In the genomic region with DNA sequence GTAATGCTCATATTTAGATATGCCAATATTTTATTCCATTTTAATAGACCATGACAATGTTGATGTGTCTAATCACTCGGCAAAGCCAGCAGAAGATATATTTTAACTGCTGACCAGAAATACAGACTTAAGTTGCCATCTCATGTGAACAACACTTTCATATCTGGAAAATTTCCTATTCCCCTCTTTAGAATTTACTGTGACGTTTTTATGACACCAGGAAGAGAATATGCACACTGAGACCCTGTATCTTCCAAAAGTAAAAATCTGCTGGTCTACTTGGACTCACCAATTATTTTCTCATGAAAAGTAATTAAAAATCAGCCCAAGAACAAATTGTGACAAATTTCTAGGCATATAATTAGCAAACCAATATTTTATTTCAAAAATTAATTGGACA, we compare ENCODE assay signal across 10 cellular contexts. TPM values are rescaled to one million over a fixed set of nuclear protein-coding genes. Genes with fewer than 3 reads are reported as not detected.
DNase-seq lines count a peak whose midpoint lies in the region; ATAC-seq and TF ChIP-seq lines count a peak whose summit lies in the region.
"Had no signal": no experiment of that assay in that cellular context is flagged by ENCODE, and none has a peak within 500 bp of the region (broad histone marks: within the 10 kb centered on the region; RNA-seq: fewer than 3 reads in every experiment).

No MANE protein-coding gene starts in this region.

- H4K20me1 ChIP-seq in IMR-90 (ENCODE audit: insufficient read depth, low read length) = peaks cover 4% of the 10 kb centered on the region; the same call in 1 of the 2 replicates

- peaks cover 16 to 37% of the 10 kb centered on the region in 2 experiments for H3K79me1 ChIP-seq in IMR-90 (ENCODE audit: low read depth in 1 of 2, low read length in 2 of 2)

- no peak overlapping the region for H3K4ac ChIP-seq in IMR-90 (ENCODE audit: low read depth, low read length)

- H2AK5ac ChIP-seq in IMR-90 (ENCODE audit: low read depth, low read length) = no peak overlapping the region

- DNase-seq in AG09309 (ENCODE audit: low read depth) (no peak), IMR-90 (no peak), cardiac fibroblast (ENCODE audit: low read depth in 2 of 2) (no peak), foreskin melanocyte (no peak), occipital lobe (lab: John Stamatoyannopoulos, UW) (no peak), amygdala (lab: John Stamatoyannopoulos, UW) (no peak)
- DNase-seq: anterior cingulate cortex, NCI-H1436 had no signal

- WGBS in IMR-90 (ENCODE audit: extremely low coverage in 2 of 2, insufficient read length in 1 of 2), 2 experiments = no CpG with 5 or more reads among the region's 2 CpGs

- H2BK120ac ChIP-seq in IMR-90 (ENCODE audit: low read depth, low read length) = no peak overlapping the region

- H3K14ac ChIP-seq in IMR-90 (replicated peaks; ENCODE audit: low read depth, low read length) = no peak overlapping the region

- CTCF ChIA-PET in IMR-90 (lab: Yijun Ruan, JAX) = interaction anchor here (1.3 kb wide), 1 partner anchor 13 kb away, joined by 3 read pairs; no protein-coding TSS in a partner anchor

- no peak overlapping the region for H4K8ac ChIP-seq in IMR-90 (ENCODE audit: low read depth in 2 of 2, low read length in 2 of 2)

- ATAC-seq in IMR-90 (ENCODE audit: low read depth) (no peak), GM19351 (IDR thresholded peaks at IDR 0.05; ENCODE audit: unreplicated experiment) (no peak)

- H3K4me1 ChIP-seq in IMR-90 (ENCODE audit: control insufficient read depth, insufficient read depth, low read length) (peaks cover 2% of the 10 kb centered on the region; the same call in 1 of the 2 replicates), mucosa of stomach (ENCODE audit: control insufficient read depth, insufficient read depth, low read length) (peaks cover 8% of the 10 kb centered on the region)

- no peak overlapping the region for H3K56ac ChIP-seq in IMR-90 (ENCODE audit: extremely low read depth, insufficient read depth, low read length)

- H3K23ac ChIP-seq in IMR-90 (ENCODE audit: low read depth, low read length) = no peak overlapping the region

- H3K9ac ChIP-seq in IMR-90 (ENCODE audit: low read depth, low read length) = no peak overlapping the region
- H3K9ac ChIP-seq in mucosa of stomach (ENCODE audit: low read length) = peak overlapping the region; percentile 96

- H4K91ac ChIP-seq in IMR-90 (ENCODE audit: insufficient read depth, low read depth, low read length) = no peak overlapping the region

- TF ChIP-seq RAD21 in IMR-90 (IDR thresholded peaks at IDR 0.05; ENCODE audit: low read length) = no peak

- no peak overlapping the region for H2BK5ac ChIP-seq in IMR-90 (ENCODE audit: low read depth, low read length, poor library complexity, severe bottlenecking)

- TF ChIP-seq POLR2A in IMR-90 (IDR thresholded peaks at IDR 0.05; ENCODE audit: low read depth, low read length) = no peak

- H2AK9ac ChIP-seq in IMR-90 (replicated peaks; ENCODE audit: low read depth, low read length, poor library complexity) = no peak overlapping the region

- no peak overlapping the region for H2BK15ac ChIP-seq in IMR-90 (ENCODE audit: low read depth, low read length)

- POLR2A ChIA-PET in IMR-90 (lab: Charles Lee; ENCODE audit: unreplicated experiment) = no interaction called here

- H3K4me3 ChIP-seq in AG09309 (ENCODE audit: control insufficient read depth, low read depth, low read length) (peak overlapping the region; percentile 74), IMR-90 (ENCODE audit: insufficient read depth, low read depth, low read length) (0 out of 2 replicates have a peak overlapping the region, but pooled peaks have one; percentile 9), cardiac fibroblast (replicated peaks in 1 of 2; ENCODE audit: low read depth in 2 of 2, low read length in 2 of 2) (peak overlapping the region; percentile 92), mucosa of stomach (ENCODE audit: low read length) (no peak overlapping the region)

- H4K5ac ChIP-seq in IMR-90 (ENCODE audit: low read depth, low read length) = no peak overlapping the region

- H3K27ac ChIP-seq in IMR-90 (ENCODE audit: insufficient read depth, low read length) = no peak overlapping the region

- in situ Hi-C loops in IMR-90 (cut with MboI; ENCODE audit: low sequenced_read_pairs) = no loop called here

- dilution Hi-C loops in IMR-90 (cut with HindIII; ENCODE audit: low sequenced_read_pairs, unreplicated experiment) = no loop called here

- no peak overlapping the region for H2BK20ac ChIP-seq in IMR-90 (ENCODE audit: low read depth, low read length)

- no peak for TF ChIP-seq CTCF in AG09309 (IDR thresholded peaks at IDR 0.05; ENCODE audit: control insufficient read depth, insufficient read depth, low read depth, low read length, missing control alignments)
- TF ChIP-seq CTCF in IMR-90 (conservative IDR thresholded peaks at IDR 0.05; ENCODE audit: low read depth, low read length) = no peak
- TF ChIP-seq CTCF in cardiac fibroblast (IDR thresholded peaks at IDR 0.05; ENCODE audit: low read depth, low read length) = no peak

- H3K9me3 ChIP-seq in IMR-90 (ENCODE audit: control insufficient read depth, insufficient read depth, low read length) = no peaks in the 10 kb centered on the region
- no peaks in the 10 kb centered on the region for H3K9me3 ChIP-seq in mucosa of stomach (ENCODE audit: control insufficient read depth, low read length)

- H3K4me2 ChIP-seq in IMR-90 (ENCODE audit: low read depth, low read length) = peak overlapping the region; percentile 98

- no TSS peak for BruUV-seq in IMR-90 (replicated peaks; lab: Mats Ljungman, UMichigan)

- H3K9me1 ChIP-seq in IMR-90 (ENCODE audit: insufficient read depth, low read length) = no peaks in the 10 kb centered on the region; the same call in 1 of the 2 replicates

- H2AFZ ChIP-seq in IMR-90 (replicated peaks; ENCODE audit: low read length, poor library complexity) = no peak overlapping the region

- H3K36me3 ChIP-seq in IMR-90 (ENCODE audit: control insufficient read depth, insufficient read depth, low read length) (peaks cover 1% of the 10 kb centered on the region; the same call in 1 of the 2 replicates), mucosa of stomach (ENCODE audit: control insufficient read depth, insufficient read depth, low read length) (no peaks in the 10 kb centered on the region)

- H3K27me3 ChIP-seq in IMR-90 (ENCODE audit: control insufficient read depth, insufficient read depth, low read length) (no peaks in the 10 kb centered on the region), mucosa of stomach (ENCODE audit: control insufficient read depth, insufficient read depth, low read length) (no peaks in the 10 kb centered on the region)

- intact Hi-C loops in IMR-90 (cut with micrococcal nuclease) = loop anchor here (5.0 to 10.0 kb wide), 3 partner anchors 379 to 647 kb away; a partner anchor contains a TSS

- H3K18ac ChIP-seq in IMR-90 (ENCODE audit: low read depth, low read length) = no peak overlapping the region

TF ChIP-seq in IMR-90, 13 proteins besides CTCF, POLR2A, EP300 and RAD21:
- TF ChIP-seq CEBPB (IDR thresholded peaks at IDR 0.05; ENCODE audit: low read depth, low read length) = no peak
- TF ChIP-seq, protein P1, sequence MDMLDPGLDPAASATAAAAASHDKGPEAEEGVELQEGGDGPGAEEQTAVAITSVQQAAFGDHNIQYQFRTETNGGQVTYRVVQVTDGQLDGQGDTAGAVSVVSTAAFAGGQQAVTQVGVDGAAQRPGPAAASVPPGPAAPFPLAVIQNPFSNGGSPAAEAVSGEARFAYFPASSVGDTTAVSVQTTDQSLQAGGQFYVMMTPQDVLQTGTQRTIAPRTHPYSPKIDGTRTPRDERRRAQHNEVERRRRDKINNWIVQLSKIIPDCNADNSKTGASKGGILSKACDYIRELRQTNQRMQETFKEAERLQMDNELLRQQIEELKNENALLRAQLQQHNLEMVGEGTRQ (IDR thresholded peaks at IDR 0.05; ENCODE audit: low read depth, low read length) = no peak
- no peak for TF ChIP-seq MAZ (IDR thresholded peaks at IDR 0.05; ENCODE audit: borderline replicate concordance, low read depth, low read length)
- TF ChIP-seq RFX5 (IDR thresholded peaks at IDR 0.05; ENCODE audit: low read depth, low read length) = no peak
- TF ChIP-seq BHLHE40 (IDR thresholded peaks at IDR 0.05; ENCODE audit: low read depth, low read length) = no peak
- no peak for TF ChIP-seq SMC3 (IDR thresholded peaks at IDR 0.05; ENCODE audit: low read depth, low read length)
- TF ChIP-seq, protein P2, sequence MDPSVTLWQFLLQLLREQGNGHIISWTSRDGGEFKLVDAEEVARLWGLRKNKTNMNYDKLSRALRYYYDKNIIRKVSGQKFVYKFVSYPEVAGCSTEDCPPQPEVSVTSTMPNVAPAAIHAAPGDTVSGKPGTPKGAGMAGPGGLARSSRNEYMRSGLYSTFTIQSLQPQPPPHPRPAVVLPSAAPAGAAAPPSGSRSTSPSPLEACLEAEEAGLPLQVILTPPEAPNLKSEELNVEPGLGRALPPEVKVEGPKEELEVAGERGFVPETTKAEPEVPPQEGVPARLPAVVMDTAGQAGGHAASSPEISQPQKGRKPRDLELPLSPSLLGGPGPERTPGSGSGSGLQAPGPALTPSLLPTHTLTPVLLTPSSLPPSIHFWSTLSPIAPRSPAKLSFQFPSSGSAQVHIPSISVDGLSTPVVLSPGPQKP (IDR thresholded peaks at IDR 0.05; ENCODE audit: borderline replicate concordance, low read depth, low read length) = no peak
- no peak for TF ChIP-seq RCOR1 (IDR thresholded peaks at IDR 0.05; ENCODE audit: insufficient replicate concordance, low read length)
- TF ChIP-seq FOS (IDR thresholded peaks at IDR 0.05; ENCODE audit: low read depth, low read length) = no peak
- no peak for TF ChIP-seq MAFK (IDR thresholded peaks at IDR 0.05; ENCODE audit: low read depth, low read length)
- TF ChIP-seq NFE2L2 (IDR thresholded peaks at IDR 0.05; ENCODE audit: low read depth, low read length) = no peak
- TF ChIP-seq MXI1 (IDR thresholded peaks at IDR 0.05; ENCODE audit: borderline replicate concordance, low read depth, low read length) = no peak
- TF ChIP-seq CHD1 (IDR thresholded peaks at IDR 0.05; ENCODE audit: low read depth, low read length) = no peak

RNA-seq across cellular contexts. Expression of a gene that starts 2.1 kb away (rescaled TPM):
- 2.0 and 4.2 TPM in 2 replicates for total RNA-seq in IMR-90 (2012; rRNA removed)
- polyA plus RNA-seq in IMR-90 (2012; rRNA removed) = 13.2 and 13.4 TPM in 2 replicates
- 2.8 and 6.3 TPM in 2 replicates for polyA plus RNA-seq in IMR-90 (2012; cell fraction: cytosol; rRNA removed)
- 15.3 and 37.1 TPM in 2 replicates for polyA plus RNA-seq in IMR-90 (2012; cell fraction: nucleus; rRNA removed; ENCODE audit: low replicate concordance)
- total RNA-seq in occipital lobe = 33.1 TPM

RNA-seq across cellular contexts. Expression of a gene that starts 2.5 kb away (rescaled TPM):
- total RNA-seq in IMR-90 (2012; rRNA removed) = 3.0 and 5.6 TPM in 2 replicates
- 3.0 and 4.2 TPM in 2 replicates for polyA plus RNA-seq in IMR-90 (2012; rRNA removed)
- polyA plus RNA-seq in IMR-90 (2012; cell fraction: cytosol; rRNA removed) = 0.59 and 0.94 TPM in 2 replicates
- 3.4 and 19.7 TPM in 2 replicates for polyA plus RNA-seq in IMR-90 (2012; cell fraction: nucleus; rRNA removed; ENCODE audit: low replicate concordance)
- 51.8 TPM for total RNA-seq in occipital lobe

RNA-seq across cellular contexts. Expression of a gene that starts 45.2 kb away (rescaled TPM):
- total RNA-seq in IMR-90 (2012; rRNA removed) (not detected in 2 replicates), occipital lobe (0.16 TPM)
- polyA plus RNA-seq in IMR-90 (2012; rRNA removed) = not detected in 2 replicates
- not detected in 2 replicates for polyA plus RNA-seq in IMR-90 (2012; cell fraction: cytosol; rRNA removed)
- polyA plus RNA-seq in IMR-90 (2012; cell fraction: nucleus; rRNA removed; ENCODE audit: low replicate concordance) = not detected in 2 replicates
